29 cellular contexts compared by ENCODE assay signal in genomic region chr17:22251493-22251892, GRCh38.
"Had no signal": no experiment of that assay in that cellular context is flagged by ENCODE, and none has a peak within 500 bp of the region (broad histone marks: within the 10 kb centered on the region; RNA-seq: fewer than 3 reads in every experiment).

No MANE protein-coding gene starts in this region.

- H3K9me3 Mint-ChIP-seq: stimulated activated memory B cell treated with anti-CD40 and anti-IgM and Interleukin-4, amounts not matched to agents 10 μg/mL and 1 μg/mL and 100 μg/mL, for 72 hours; type B pancreatic cell had no signal

- H3K4me3 Mint-ChIP-seq: natural killer cell; nephron; neural progenitor cell; stimulated activated memory B cell treated with anti-CD40 and anti-IgM and Interleukin-4, amounts not matched to agents 10 μg/mL and 1 μg/mL and 100 μg/mL, for 72 hours; stimulated activated naive CD8-positive, alpha-beta T cell treated with anti-CD3 and anti-CD28 coated beads, Interleukin-15, amount 100 ng/mL, for 72 hours; type B pancreatic cell had no signal

- DNase-seq: natural killer cell; occipital lobe; ovary; posterior cingulate gyrus; psoas muscle; right cardiac atrium; right lobe of liver; sigmoid colon; small intestine; stimulated activated CD4-positive, alpha-beta T cell treated with anti-CD3 and anti-CD28 coated beads, Interleukin-15, amount 100 ng/mL, for 24 hours; stimulated activated CD4-positive, alpha-beta T cell treated with anti-CD3 and anti-CD28 coated beads, Interleukin-2, amount 100 ng/mL, for 24 hours; stimulated activated CD4-positive, alpha-beta T cell treated with anti-CD3 and anti-CD28 coated beads, Interleukin-2, amount 100 ng/mL, for 48 hours; stimulated activated CD4-positive, alpha-beta T cell treated with anti-CD3 and anti-CD28 coated beads, Interleukin-4, amount 100 ng/mL, for 24 hours; stimulated activated naive CD4-positive, alpha-beta T cell; stimulated activated naive CD8-positive, alpha-beta T cell treated with anti-CD3 and anti-CD28 coated beads, Interleukin-15, amount 100 ng/mL, for 72 hours; stimulated activated naive CD8-positive, alpha-beta T cell treated with anti-CD3 and anti-CD28 coated beads, Interleukin-15, Interleukin-2, amounts not matched to agents 100 U/mL and 50 U/mL, for 24 hours; substantia nigra; testis; tibial artery; transverse colon; uterus had no signal

- H3K27me3 Mint-ChIP-seq: progenitor cell of endocrine pancreas; stimulated activated memory B cell treated with anti-CD40 and anti-IgM and Interleukin-4, amounts not matched to agents 10 μg/mL and 1 μg/mL and 100 μg/mL, for 72 hours; stimulated activated naive CD8-positive, alpha-beta T cell treated with anti-CD3 and anti-CD28 coated beads, Interleukin-15, amount 100 ng/mL, for 72 hours; type B pancreatic cell had no signal

- H3K4me1 ChIP-seq: neural progenitor cell, parathyroid adenoma, psoas muscle, right lobe of liver, sigmoid colon, suprapubic skin, testis, tibial artery, transverse colon, upper lobe of right lung, uterus had no signal

- H3K36me3 Mint-ChIP-seq: natural killer cell; neural progenitor cell; stimulated activated memory B cell treated with anti-CD40 and anti-IgM and Interleukin-4, amounts not matched to agents 10 μg/mL and 1 μg/mL and 100 μg/mL, for 72 hours; type B pancreatic cell had no signal

- H3K27ac ChIP-seq: neural progenitor cell, ovary, parathyroid adenoma, psoas muscle, right lobe of liver, sigmoid colon, suprapubic skin, testis, tibial artery, transverse colon, upper lobe of right lung, uterus had no signal

- ATAC-seq: natural killer cell; psoas muscle; right cardiac atrium; right lobe of liver; stimulated activated memory B cell treated with anti-CD40 and anti-IgM and Interleukin-4, amounts not matched to agents 10 μg/mL and 1 μg/mL and 100 μg/mL, for 72 hours; stimulated activated naive CD8-positive, alpha-beta T cell treated with anti-CD3 and anti-CD28 coated beads, Interleukin-15, amount 100 ng/mL, for 72 hours; stimulated activated naive CD8-positive, alpha-beta T cell treated with anti-CD3 and anti-CD28 coated beads, Interleukin-15, Interleukin-2, amounts not matched to agents 100 U/mL and 50 U/mL, for 24 hours; upper lobe of right lung had no signal

- H3K27ac Mint-ChIP-seq: natural killer cell; nephron; neural progenitor cell; progenitor cell of endocrine pancreas; stimulated activated memory B cell treated with anti-CD40 and anti-IgM and Interleukin-4, amounts not matched to agents 10 μg/mL and 1 μg/mL and 100 μg/mL, for 72 hours; stimulated activated naive CD8-positive, alpha-beta T cell treated with anti-CD3 and anti-CD28 coated beads, Interleukin-15, amount 100 ng/mL, for 72 hours; type B pancreatic cell had no signal

- H3K27me3 ChIP-seq: neural progenitor cell, ovary, right lobe of liver, sigmoid colon, suprapubic skin, testis, tibial artery, transverse colon, upper lobe of right lung, uterus had no signal

- H2AFZ ChIP-seq: neural progenitor cell, parathyroid adenoma had no signal

- H3K9ac ChIP-seq: neural progenitor cell, parathyroid adenoma had no signal

- H3K4me2 ChIP-seq: neural progenitor cell had no signal

- H3K4me3 ChIP-seq: neural progenitor cell, ovary, psoas muscle, right lobe of liver, sigmoid colon, suprapubic skin, testis, tibial artery, transverse colon, upper lobe of right lung, uterus had no signal

- H3K79me2 ChIP-seq: parathyroid adenoma had no signal

- H3K9me3 ChIP-seq: ovary, psoas muscle, suprapubic skin, testis, tibial artery, upper lobe of right lung, uterus had no signal

- H3K36me3 ChIP-seq: ovary, right lobe of liver, sigmoid colon, suprapubic skin, tibial artery, transverse colon, upper lobe of right lung, uterus had no signal

- H3K4me1 Mint-ChIP-seq: natural killer cell; nephron; neural progenitor cell; stimulated activated memory B cell treated with anti-CD40 and anti-IgM and Interleukin-4, amounts not matched to agents 10 μg/mL and 1 μg/mL and 100 μg/mL, for 72 hours; stimulated activated naive CD8-positive, alpha-beta T cell treated with anti-CD3 and anti-CD28 coated beads, Interleukin-15, amount 100 ng/mL, for 72 hours had no signal
